In the genomic region with DNA sequence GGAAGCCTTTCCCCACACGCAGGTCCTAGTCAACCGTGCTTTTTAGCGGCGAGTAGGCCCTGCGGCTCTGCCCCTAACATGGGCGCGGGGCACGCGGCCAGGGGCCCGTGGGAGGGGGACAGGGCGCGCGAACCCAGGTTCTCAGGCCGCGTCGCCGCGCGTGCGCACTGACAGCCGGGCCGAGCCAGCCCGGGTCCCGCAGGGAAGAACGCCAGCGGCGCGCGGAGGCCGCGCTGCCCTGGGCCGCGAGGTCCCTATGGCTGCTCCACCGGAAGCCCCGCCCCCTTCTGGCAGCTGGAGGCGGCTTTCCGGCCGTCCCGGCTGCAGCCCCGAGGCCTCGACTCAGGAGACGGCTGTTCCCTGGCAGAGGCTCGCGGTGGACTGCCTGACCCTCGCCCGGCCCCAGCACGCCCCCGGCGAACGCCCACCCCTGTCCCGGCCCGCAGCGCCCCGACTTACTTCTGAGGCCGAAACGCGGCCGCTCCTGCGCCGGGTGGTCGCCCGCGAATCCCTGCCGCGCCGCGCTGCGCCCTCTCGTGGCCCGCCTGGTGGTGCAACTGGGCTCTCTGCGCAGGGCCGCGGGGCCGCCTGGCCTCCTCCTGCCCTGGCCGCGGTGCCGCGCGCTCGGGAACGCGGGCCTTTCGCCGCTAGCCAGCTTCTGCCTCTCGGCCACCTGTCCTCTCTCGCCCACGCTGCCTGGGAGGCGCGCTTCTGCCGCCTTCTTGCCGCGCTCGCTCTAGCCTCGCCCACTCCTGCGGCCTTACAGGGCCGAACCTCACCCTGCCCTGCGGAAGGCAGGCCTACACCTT, we compare ENCODE assay signal across 2 cellular contexts.
TF ChIP-seq lines count a peak whose summit lies in the region.

No MANE protein-coding gene starts in this region.

TF ChIP-seq in A549, 52 proteins besides CTCF, POLR2A, EP300 and RAD21:
- TF ChIP-seq JUN (IDR thresholded peaks at IDR 0.05) (peak in 1 of 2 experiments; percentile 66; a peak in 2 of 5 replicates), ZNF302 (CRISPR knock-in tag; IDR thresholded peaks at IDR 0.05) (no peak), TFCP2L1 (CRISPR knock-in tag; IDR thresholded peaks at IDR 0.05) (peak; percentile 50; the same call in 1 of the 2 replicates), HOXB13 (CRISPR knock-in tag; IDR thresholded peaks at IDR 0.05; ENCODE audit: low read depth) (0 out of 2 replicates have a peak, but pooled peaks have one; percentile 42), NFE2L2 (conservative IDR thresholded peaks at IDR 0.05; ENCODE audit: low read length) (no peak), HOXB5 (CRISPR knock-in tag; IDR thresholded peaks at IDR 0.05) (peak; percentile 55; the same call in 1 of the 2 replicates), SMC3 (IDR thresholded peaks at IDR 0.05) (peak; percentile 49)
- TF ChIP-seq, protein P1, sequence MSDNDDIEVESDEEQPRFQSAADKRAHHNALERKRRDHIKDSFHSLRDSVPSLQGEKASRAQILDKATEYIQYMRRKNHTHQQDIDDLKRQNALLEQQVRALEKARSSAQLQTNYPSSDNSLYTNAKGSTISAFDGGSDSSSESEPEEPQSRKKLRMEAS (IDR thresholded peaks at IDR 0.05), result peak; percentile 52
- TF ChIP-seq, protein P2, sequence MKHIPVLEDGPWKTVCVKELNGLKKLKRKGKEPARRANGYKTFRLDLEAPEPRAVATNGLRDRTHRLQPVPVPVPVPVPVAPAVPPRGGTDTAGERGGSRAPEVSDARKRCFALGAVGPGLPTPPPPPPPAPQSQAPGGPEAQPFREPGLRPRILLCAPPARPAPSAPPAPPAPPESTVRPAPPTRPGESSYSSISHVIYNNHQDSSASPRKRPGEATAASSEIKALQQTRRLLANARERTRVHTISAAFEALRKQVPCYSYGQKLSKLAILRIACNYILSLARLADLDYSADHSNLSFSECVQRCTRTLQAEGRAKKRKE (CRISPR knock-in tag; IDR thresholded peaks at IDR 0.05; ENCODE audit: low read depth), result 0 out of 2 replicates have a peak, but pooled peaks have one; percentile 18
- TF ChIP-seq, protein P3, sequence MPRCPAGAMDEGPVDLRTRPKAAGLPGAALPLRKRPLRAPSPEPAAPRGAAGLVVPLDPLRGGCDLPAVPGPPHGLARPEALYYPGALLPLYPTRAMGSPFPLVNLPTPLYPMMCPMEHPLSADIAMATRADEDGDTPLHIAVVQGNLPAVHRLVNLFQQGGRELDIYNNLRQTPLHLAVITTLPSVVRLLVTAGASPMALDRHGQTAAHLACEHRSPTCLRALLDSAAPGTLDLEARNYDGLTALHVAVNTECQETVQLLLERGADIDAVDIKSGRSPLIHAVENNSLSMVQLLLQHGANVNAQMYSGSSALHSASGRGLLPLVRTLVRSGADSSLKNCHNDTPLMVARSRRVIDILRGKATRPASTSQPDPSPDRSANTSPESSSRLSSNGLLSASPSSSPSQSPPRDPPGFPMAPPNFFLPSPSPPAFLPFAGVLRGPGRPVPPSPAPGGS (IDR thresholded peaks at IDR 0.05), result 0 out of 3 replicates have a peak, but pooled peaks have one; percentile 18
TF ChIP-seq in A549: peak in this region for 8.

TF ChIP-seq in GM12878, 131 proteins besides CTCF, POLR2A, EP300 and RAD21 (continues in another document):
- TF ChIP-seq, protein P4, sequence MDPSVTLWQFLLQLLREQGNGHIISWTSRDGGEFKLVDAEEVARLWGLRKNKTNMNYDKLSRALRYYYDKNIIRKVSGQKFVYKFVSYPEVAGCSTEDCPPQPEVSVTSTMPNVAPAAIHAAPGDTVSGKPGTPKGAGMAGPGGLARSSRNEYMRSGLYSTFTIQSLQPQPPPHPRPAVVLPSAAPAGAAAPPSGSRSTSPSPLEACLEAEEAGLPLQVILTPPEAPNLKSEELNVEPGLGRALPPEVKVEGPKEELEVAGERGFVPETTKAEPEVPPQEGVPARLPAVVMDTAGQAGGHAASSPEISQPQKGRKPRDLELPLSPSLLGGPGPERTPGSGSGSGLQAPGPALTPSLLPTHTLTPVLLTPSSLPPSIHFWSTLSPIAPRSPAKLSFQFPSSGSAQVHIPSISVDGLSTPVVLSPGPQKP (IDR thresholded peaks at IDR 0.05; ENCODE audit: low read depth, low read length), result 0 out of 2 replicates have a peak, but pooled peaks have one; percentile 45
- TF ChIP-seq, protein P5, sequence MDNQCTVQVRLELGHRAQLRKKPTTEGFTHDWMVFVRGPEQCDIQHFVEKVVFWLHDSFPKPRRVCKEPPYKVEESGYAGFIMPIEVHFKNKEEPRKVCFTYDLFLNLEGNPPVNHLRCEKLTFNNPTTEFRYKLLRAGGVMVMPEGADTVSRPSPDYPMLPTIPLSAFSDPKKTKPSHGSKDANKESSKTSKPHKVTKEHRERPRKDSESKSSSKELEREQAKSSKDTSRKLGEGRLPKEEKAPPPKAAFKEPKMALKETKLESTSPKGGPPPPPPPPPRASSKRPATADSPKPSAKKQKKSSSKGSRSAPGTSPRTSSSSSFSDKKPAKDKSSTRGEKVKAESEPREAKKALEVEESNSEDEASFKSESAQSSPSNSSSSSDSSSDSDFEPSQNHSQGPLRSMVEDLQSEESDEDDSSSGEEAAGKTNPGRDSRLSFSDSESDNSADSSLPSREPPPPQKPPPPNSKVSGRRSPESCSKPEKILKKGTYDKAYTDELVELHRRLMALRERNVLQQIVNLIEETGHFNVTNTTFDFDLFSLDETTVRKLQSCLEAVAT (IDR thresholded peaks at IDR 0.05), result peak; percentile 88; the same call in 1 of the 2 replicates
- TF ChIP-seq BMI1 (IDR thresholded peaks at IDR 0.05; ENCODE audit: borderline replicate concordance), result no peak
- TF ChIP-seq CHD4 (IDR thresholded peaks at IDR 0.05), result no peak
- TF ChIP-seq TCF7 (IDR thresholded peaks at IDR 0.05; ENCODE audit: borderline replicate concordance), result no peak
- TF ChIP-seq RB1 (IDR thresholded peaks at IDR 0.05; ENCODE audit: borderline replicate concordance), result peak; percentile 24; the same call in 1 of the 2 replicates
- no peak for TF ChIP-seq ATF7 (IDR thresholded peaks at IDR 0.05; ENCODE audit: low read depth)
- TF ChIP-seq LARP7 (IDR thresholded peaks at IDR 0.05), result peak; percentile 84
- TF ChIP-seq SREBF2 (IDR thresholded peaks at IDR 0.05; ENCODE audit: low read length), result no peak
- no peak for TF ChIP-seq MEF2B (IDR thresholded peaks at IDR 0.05; ENCODE audit: partially characterized antibody, poor library complexity, severe bottlenecking)
- TF ChIP-seq, protein P6, sequence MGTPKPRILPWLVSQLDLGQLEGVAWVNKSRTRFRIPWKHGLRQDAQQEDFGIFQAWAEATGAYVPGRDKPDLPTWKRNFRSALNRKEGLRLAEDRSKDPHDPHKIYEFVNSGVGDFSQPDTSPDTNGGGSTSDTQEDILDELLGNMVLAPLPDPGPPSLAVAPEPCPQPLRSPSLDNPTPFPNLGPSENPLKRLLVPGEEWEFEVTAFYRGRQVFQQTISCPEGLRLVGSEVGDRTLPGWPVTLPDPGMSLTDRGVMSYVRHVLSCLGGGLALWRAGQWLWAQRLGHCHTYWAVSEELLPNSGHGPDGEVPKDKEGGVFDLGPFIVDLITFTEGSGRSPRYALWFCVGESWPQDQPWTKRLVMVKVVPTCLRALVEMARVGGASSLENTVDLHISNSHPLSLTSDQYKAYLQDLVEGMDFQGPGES (IDR thresholded peaks at IDR 0.05), result no peak
- TF ChIP-seq KLF5 (IDR thresholded peaks at IDR 0.05; ENCODE audit: partially characterized antibody), result peak; percentile 38
- peak; percentile 58; the same call in 1 of the 2 replicates for TF ChIP-seq ZNF207 (IDR thresholded peaks at IDR 0.05; ENCODE audit: borderline replicate concordance)
- TF ChIP-seq TAF1 (IDR thresholded peaks at IDR 0.05; ENCODE audit: borderline replicate concordance, low read depth, low read length), result 0 out of 2 replicates have a peak, but pooled peaks have one; percentile 10
- TF ChIP-seq YY1 (IDR thresholded peaks at IDR 0.05; ENCODE audit: low read depth, low read length), result peak; percentile 64; the same call in 1 of the 2 replicates
- no peak for TF ChIP-seq MTA3 (IDR thresholded peaks at IDR 0.05; ENCODE audit: borderline replicate concordance, low read length)
- TF ChIP-seq TARDBP (IDR thresholded peaks at IDR 0.05; ENCODE audit: borderline replicate concordance), result no peak
- TF ChIP-seq, protein P7, sequence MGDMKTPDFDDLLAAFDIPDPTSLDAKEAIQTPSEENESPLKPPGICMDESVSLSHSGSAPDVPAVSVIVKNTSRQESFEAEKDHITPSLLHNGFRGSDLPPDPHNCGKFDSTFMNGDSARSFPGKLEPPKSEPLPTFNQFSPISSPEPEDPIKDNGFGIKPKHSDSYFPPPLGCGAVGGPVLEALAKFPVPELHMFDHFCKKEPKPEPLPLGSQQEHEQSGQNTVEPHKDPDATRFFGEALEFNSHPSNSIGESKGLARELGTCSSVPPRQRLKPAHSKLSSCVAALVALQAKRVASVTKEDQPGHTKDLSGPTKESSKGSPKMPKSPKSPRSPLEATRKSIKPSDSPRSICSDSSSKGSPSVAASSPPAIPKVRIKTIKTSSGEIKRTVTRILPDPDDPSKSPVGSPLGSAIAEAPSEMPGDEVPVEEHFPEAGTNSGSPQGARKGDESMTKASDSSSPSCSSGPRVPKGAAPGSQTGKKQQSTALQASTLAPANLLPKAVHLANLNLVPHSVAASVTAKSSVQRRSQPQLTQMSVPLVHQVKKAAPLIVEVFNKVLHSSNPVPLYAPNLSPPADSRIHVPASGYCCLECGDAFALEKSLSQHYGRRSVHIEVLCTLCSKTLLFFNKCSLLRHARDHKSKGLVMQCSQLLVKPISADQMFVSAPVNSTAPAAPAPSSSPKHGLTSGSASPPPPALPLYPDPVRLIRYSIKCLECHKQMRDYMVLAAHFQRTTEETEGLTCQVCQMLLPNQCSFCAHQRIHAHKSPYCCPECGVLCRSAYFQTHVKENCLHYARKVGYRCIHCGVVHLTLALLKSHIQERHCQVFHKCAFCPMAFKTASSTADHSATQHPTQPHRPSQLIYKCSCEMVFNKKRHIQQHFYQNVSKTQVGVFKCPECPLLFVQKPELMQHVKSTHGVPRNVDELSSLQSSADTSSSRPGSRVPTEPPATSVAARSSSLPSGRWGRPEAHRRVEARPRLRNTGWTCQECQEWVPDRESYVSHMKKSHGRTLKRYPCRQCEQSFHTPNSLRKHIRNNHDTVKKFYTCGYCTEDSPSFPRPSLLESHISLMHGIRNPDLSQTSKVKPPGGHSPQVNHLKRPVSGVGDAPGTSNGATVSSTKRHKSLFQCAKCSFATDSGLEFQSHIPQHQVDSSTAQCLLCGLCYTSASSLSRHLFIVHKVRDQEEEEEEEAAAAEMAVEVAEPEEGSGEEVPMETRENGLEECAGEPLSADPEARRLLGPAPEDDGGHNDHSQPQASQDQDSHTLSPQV (IDR thresholded peaks at IDR 0.05), result peak; percentile 53; the same call in 1 of the 2 replicates
- peak; percentile 60 for TF ChIP-seq MYC (IDR thresholded peaks at IDR 0.05; ENCODE audit: insufficient read depth, insufficient read length, insufficient replicate concordance, low read length, severe bottlenecking)
- 0 out of 2 replicates have a peak, but pooled peaks have one; percentile 44 for TF ChIP-seq HDGF (IDR thresholded peaks at IDR 0.05)
- TF ChIP-seq, protein P8, sequence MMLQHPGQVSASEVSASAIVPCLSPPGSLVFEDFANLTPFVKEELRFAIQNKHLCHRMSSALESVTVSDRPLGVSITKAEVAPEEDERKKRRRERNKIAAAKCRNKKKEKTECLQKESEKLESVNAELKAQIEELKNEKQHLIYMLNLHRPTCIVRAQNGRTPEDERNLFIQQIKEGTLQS (IDR thresholded peaks at IDR 0.05; ENCODE audit: borderline replicate concordance, extremely low read depth, low read depth, low read length), result no peak
- no peak for TF ChIP-seq JUNB (IDR thresholded peaks at IDR 0.05)
- no peak for TF ChIP-seq SIX5 (IDR thresholded peaks at IDR 0.05; ENCODE audit: low read depth, low read length, severe bottlenecking)
- TF ChIP-seq NR2C1 (IDR thresholded peaks at IDR 0.05), result no peak
- peak; percentile 93 for TF ChIP-seq GATAD2B (conservative IDR thresholded peaks at IDR 0.05; ENCODE audit: low read depth)
- no peak for TF ChIP-seq POU2F2 (IDR thresholded peaks at IDR 0.05; ENCODE audit: borderline replicate concordance, low read depth, low read length)
- TF ChIP-seq, protein P9, sequence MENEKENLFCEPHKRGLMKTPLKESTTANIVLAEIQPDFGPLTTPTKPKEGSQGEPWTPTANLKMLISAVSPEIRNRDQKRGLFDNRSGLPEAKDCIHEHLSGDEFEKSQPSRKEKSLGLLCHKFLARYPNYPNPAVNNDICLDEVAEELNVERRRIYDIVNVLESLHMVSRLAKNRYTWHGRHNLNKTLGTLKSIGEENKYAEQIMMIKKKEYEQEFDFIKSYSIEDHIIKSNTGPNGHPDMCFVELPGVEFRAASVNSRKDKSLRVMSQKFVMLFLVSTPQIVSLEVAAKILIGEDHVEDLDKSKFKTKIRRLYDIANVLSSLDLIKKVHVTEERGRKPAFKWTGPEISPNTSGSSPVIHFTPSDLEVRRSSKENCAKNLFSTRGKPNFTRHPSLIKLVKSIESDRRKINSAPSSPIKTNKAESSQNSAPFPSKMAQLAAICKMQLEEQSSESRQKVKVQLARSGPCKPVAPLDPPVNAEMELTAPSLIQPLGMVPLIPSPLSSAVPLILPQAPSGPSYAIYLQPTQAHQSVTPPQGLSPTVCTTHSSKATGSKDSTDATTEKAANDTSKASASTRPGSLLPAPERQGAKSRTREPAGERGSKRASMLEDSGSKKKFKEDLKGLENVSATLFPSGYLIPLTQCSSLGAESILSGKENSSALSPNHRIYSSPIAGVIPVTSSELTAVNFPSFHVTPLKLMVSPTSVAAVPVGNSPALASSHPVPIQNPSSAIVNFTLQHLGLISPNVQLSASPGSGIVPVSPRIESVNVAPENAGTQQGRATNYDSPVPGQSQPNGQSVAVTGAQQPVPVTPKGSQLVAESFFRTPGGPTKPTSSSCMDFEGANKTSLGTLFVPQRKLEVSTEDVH (IDR thresholded peaks at IDR 0.05; ENCODE audit: low read depth, partially characterized antibody), result no peak
- TF ChIP-seq DPF2 (IDR thresholded peaks at IDR 0.05), result peak; percentile 77; the same call in 1 of the 2 replicates
- peak; percentile 58 for TF ChIP-seq NR2F1 (conservative IDR thresholded peaks at IDR 0.05)
- peak; percentile 77 for TF ChIP-seq GABPA (IDR thresholded peaks at IDR 0.05; ENCODE audit: low read depth)
- no peak for TF ChIP-seq KAT2A (conservative IDR thresholded peaks at IDR 0.05; ENCODE audit: control insufficient read depth, low read depth, low read length)
- TF ChIP-seq FOXK2 (IDR thresholded peaks at IDR 0.05), result no peak
- TF ChIP-seq RELA (IDR thresholded peaks at IDR 0.05; ENCODE audit: borderline replicate concordance, partially characterized antibody), result peak; percentile 38
- peak; percentile 9; the same call in 1 of the 2 replicates for TF ChIP-seq HCFC1 (IDR thresholded peaks at IDR 0.05; ENCODE audit: low read length)
- no peak; the same call in 1 of the 2 replicates for TF ChIP-seq TCF3 (IDR thresholded peaks at IDR 0.05; ENCODE audit: borderline replicate concordance, insufficient read depth, low read depth, low read length)
- no peak for TF ChIP-seq MYB (IDR thresholded peaks at IDR 0.05; ENCODE audit: borderline replicate concordance, low read depth, low read length)
- TF ChIP-seq, protein P10, sequence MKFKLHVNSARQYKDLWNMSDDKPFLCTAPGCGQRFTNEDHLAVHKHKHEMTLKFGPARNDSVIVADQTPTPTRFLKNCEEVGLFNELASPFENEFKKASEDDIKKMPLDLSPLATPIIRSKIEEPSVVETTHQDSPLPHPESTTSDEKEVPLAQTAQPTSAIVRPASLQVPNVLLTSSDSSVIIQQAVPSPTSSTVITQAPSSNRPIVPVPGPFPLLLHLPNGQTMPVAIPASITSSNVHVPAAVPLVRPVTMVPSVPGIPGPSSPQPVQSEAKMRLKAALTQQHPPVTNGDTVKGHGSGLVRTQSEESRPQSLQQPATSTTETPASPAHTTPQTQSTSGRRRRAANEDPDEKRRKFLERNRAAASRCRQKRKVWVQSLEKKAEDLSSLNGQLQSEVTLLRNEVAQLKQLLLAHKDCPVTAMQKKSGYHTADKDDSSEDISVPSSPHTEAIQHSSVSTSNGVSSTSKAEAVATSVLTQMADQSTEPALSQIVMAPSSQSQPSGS (IDR thresholded peaks at IDR 0.05; ENCODE audit: low read length), result no peak
- no peak for TF ChIP-seq YBX1 (IDR thresholded peaks at IDR 0.05)
- no peak for TF ChIP-seq PML (IDR thresholded peaks at IDR 0.05; ENCODE audit: low read length)
- 0 out of 2 replicates have a peak, but pooled peaks have one; percentile 14 for TF ChIP-seq CREB1 (IDR thresholded peaks at IDR 0.05; ENCODE audit: low read depth)
